ENCODE assay signal across 8 cellular contexts in genomic region chr9:121545875-121546423, GRCh38. TPM values are rescaled to one million over a fixed set of nuclear protein-coding genes. Genes with fewer than 3 reads are reported as not detected.
A peak's percentile ranks its signal among the peaks of the same experiment; 100 is the strongest.
DNase-seq lines count a peak whose midpoint lies in the region; ATAC-seq, FAIRE-seq and TF ChIP-seq lines count a peak whose summit lies in the region.

No MANE protein-coding gene starts in this region.

- peak; percentile 95 for TF ChIP-seq CTCF in 22Rv1 (IDR thresholded peaks at IDR 0.05)
- TF ChIP-seq CTCF in HepG2 (CRISPR knock-in tag; IDR thresholded peaks at IDR 0.05) = peak; percentile 99

- H3K79me2 ChIP-seq in HepG2 (ENCODE audit: insufficient read depth, low read length) = no peaks in the 10 kb centered on the region

- H3K9me3 ChIP-seq in HepG2 (ENCODE audit: low read length) = no peaks in the 10 kb centered on the region

- peak; percentile 96 for TF ChIP-seq RAD21 in HepG2 (CRISPR knock-in tag; IDR thresholded peaks at IDR 0.05)

- CTCF ChIA-PET in HepG2 (lab: Yijun Ruan, JAX; ENCODE audit: low intra/inter-chr PET ratio, low total read pairs) = interaction anchor here (2.2 kb wide), 1 partner anchor 138 kb away, joined by 8 read pairs; no protein-coding TSS in a partner anchor

- H4K20me1 ChIP-seq in HepG2 (ENCODE audit: insufficient read depth, low read length) = no peaks in the 10 kb centered on the region

- no peak overlapping the region for H2AFZ ChIP-seq in HepG2 (ENCODE audit: low read length)

- peaks cover 0 to 5% of the 10 kb centered on the region in 2 experiments; a peak in 1 of 5 replicates for H3K27me3 ChIP-seq in HepG2 (ENCODE audit: control insufficient read depth in 1 of 2, insufficient read depth in 2 of 2, low read length in 2 of 2)

- peak; percentile 72 for ATAC-seq in HG03135 (IDR thresholded peaks at IDR 0.05; ENCODE audit: unreplicated experiment)
- peak; percentile 64 to 82 for ATAC-seq in activated CD4-positive, CD25-positive, alpha-beta regulatory T cell treated with anti-CD3 and anti-CD28 coated beads, Interleukin-2, amount 50 U/mL, for 24 hours
- ATAC-seq in HepG2 = peak; percentile 98

- peak overlapping the region; percentile 63 for H3K4me2 ChIP-seq in HepG2 (ENCODE audit: low read depth, low read length)

- in situ Hi-C loops in HepG2 (cut with HindIII; ENCODE audit: extremely low pct_ligation_motif_present, low pct_unique_long_range_greater_than_20kb) = loop anchor here (5.0 to 10.0 kb wide), 3 partner anchors 141 to 446 kb away; no protein-coding TSS in a partner anchor

- intact Hi-C loops in HepG2 (cut with micrococcal nuclease; ENCODE audit: unreplicated experiment) = loop anchor here (2.0 to 5.0 kb wide), 5 partner anchors 66 to 445 kb away; no protein-coding TSS in a partner anchor

- FAIRE-seq in GM12892 (lab: Jason Lieb, UNC) = peak; percentile 33
- FAIRE-seq in HepG2 (lab: Jason Lieb, UNC) = peak; percentile 60

- H3K27ac ChIP-seq in 22Rv1 = peak overlapping the region; percentile 36
- H3K27ac ChIP-seq in HepG2 (ENCODE audit: extremely low read length, insufficient read depth, low read length) = no peak overlapping the region

- DNase-seq in GM12892 (ENCODE audit: insufficient read length) = peak; percentile 92
- DNase-seq in NCI-H2227 treated with DMSO at 0.1 percent for 48 hours (lab: John Stamatoyannopoulos, UW) = peak; percentile 66
- DNase-seq in cerebellum (ENCODE audit: low spot score) = peak; percentile 92
- DNase-seq in HepG2 (ENCODE audit: low spot score) = peak; percentile 89
- peak; percentile 65 for DNase-seq in stimulated activated CD4-positive, alpha-beta T cell treated with anti-CD3 and anti-CD28 coated beads, Interleukin-4, amount 100 ng/mL, for 1 hour

- H3K4me1 ChIP-seq in HepG2 (ENCODE audit: insufficient read depth, low read length) = 0 out of 2 replicates have a peak, but pooled peaks cover 13% of the 10 kb centered on the region

- POLR2A ChIA-PET in HepG2 (lab: Yijun Ruan, JAX) = no interaction called here

- TF ChIP-seq POLR2A in GM12892 (IDR thresholded peaks at IDR 0.05; ENCODE audit: low read depth, low read length) (no peak), HepG2 (IDR thresholded peaks at IDR 0.05; ENCODE audit: insufficient read depth in 1 of 2, low read depth in 2 of 2, low read length in 2 of 2) (no peak)

- 0% methylated on average over 2 of the region's 27 CpGs for WGBS in HepG2 (ENCODE audit: low lambda C conversion rate)

- H3K9ac ChIP-seq in HepG2 (ENCODE audit: insufficient read depth, low read depth, low read length) = 0 out of 2 replicates have a peak overlapping the region, but pooled peaks have one; percentile 17

- peak overlapping the region in 2 of 3 experiments; percentile 16 to 36; a peak in 2 of 6 replicates for H3K4me3 ChIP-seq in HepG2 (replicated peaks in 1 of 3; ENCODE audit: insufficient read depth in 1 of 3, low read depth in 2 of 3, low read length in 3 of 3)

- no TSS peak for BruUV-seq in HepG2 (replicated peaks; lab: Mats Ljungman, UMichigan)

- TF ChIP-seq EP300 in HepG2 (IDR thresholded peaks at IDR 0.05; ENCODE audit: low read depth in 2 of 2, low read length in 2 of 2) (no peak), HepG2 (CRISPR knock-in tag; IDR thresholded peaks at IDR 0.05; ENCODE audit: borderline replicate concordance) (no peak)

- H3K36me3 ChIP-seq in HepG2 (replicated peaks in 1 of 2; ENCODE audit: control insufficient read depth in 1 of 2, insufficient read depth in 2 of 2, low read length in 2 of 2) = no peaks in the 10 kb centered on the region

TF ChIP-seq in HepG2, 621 proteins besides CTCF, POLR2A, EP300 and RAD21 (continues in another document):
- no peak for TF ChIP-seq GPN1 (CRISPR knock-in tag; IDR thresholded peaks at IDR 0.05; ENCODE audit: borderline replicate concordance)
- TF ChIP-seq ZNF331 (CRISPR knock-in tag; IDR thresholded peaks at IDR 0.05) = peak; percentile 53; the same call in 1 of the 2 replicates
- peak in 1 of 2 experiments; percentile 63; a peak in 1 of 4 replicates for TF ChIP-seq KLF16 (CRISPR knock-in tag; IDR thresholded peaks at IDR 0.05)
- TF ChIP-seq ZNF142 (CRISPR knock-in tag; IDR thresholded peaks at IDR 0.05) = 0 out of 2 replicates have a peak, but pooled peaks have one; percentile 45
- TF ChIP-seq HIVEP1 (CRISPR knock-in tag; IDR thresholded peaks at IDR 0.05) = peak; percentile 23; the same call in 1 of the 2 replicates

RNA-seq across cellular contexts. Expression of gene GGTA1, which starts 46.3 kb away (rescaled TPM):
- not detected for polyA plus RNA-seq in GM12892 (2012; ENCODE audit: missing spikeins)
- total RNA-seq in cerebellum = 1.5 TPM
- not detected in 2 replicates for total RNA-seq in HepG2 (2016; rRNA removed; fragmentation: Illumina TruSeq; extraction: Trizol)
- not detected in 2 replicates for total RNA-seq in HepG2 (2016; cell fraction: cytosol; rRNA removed; fragmentation: Illumina TruSeq; extraction: Trizol; ENCODE audit: low read depth)
- not detected in 2 replicates for total RNA-seq in HepG2 (2016; cell fraction: insoluble cytoplasmic fraction; rRNA removed; fragmentation: Illumina TruSeq; extraction: Trizol)
- not detected in 2 replicates for total RNA-seq in HepG2 (2016; cell fraction: membrane; rRNA removed; fragmentation: Illumina TruSeq; extraction: Trizol)
- not detected in 2 replicates for total RNA-seq in HepG2 (2016; cell fraction: nucleus; rRNA removed; fragmentation: Illumina TruSeq; extraction: Trizol)
- not detected in 2 replicates for polyA plus RNA-seq in HepG2 (2011; rRNA removed)
- polyA plus RNA-seq in HepG2 (2011; cell fraction: cytosol; rRNA removed) = not detected in 2 replicates
- polyA plus RNA-seq in HepG2 (2011; cell fraction: nucleus; rRNA removed) = not detected in 2 replicates
- not detected in 2 replicates for polyA plus RNA-seq in HepG2 (2012)
- not detected in 2 replicates for polyA plus RNA-seq in HepG2 (2016; cell fraction: cytosol; fragmentation: Illumina TruSeq; extraction: Trizol; ENCODE audit: low read depth)
- not detected in 2 replicates for polyA plus RNA-seq in HepG2 (2016; cell fraction: insoluble cytoplasmic fraction; fragmentation: Illumina TruSeq; extraction: Trizol; ENCODE audit: low read depth)
- not detected in 2 replicates for polyA plus RNA-seq in HepG2 (2016; cell fraction: membrane; fragmentation: Illumina TruSeq; extraction: Trizol; ENCODE audit: low read depth)
- polyA plus RNA-seq in HepG2 (2016; cell fraction: nucleus; fragmentation: Illumina TruSeq; extraction: Trizol; ENCODE audit: insufficient read depth, low read depth) = not detected in 2 replicates
- polyA minus RNA-seq in HepG2 (2011; rRNA and poly(A)+ RNA removed; ENCODE audit: low replicate concordance) = not detected in 2 replicates
- not detected in 2 replicates for polyA minus RNA-seq in HepG2 (2011; cell fraction: cytosol; rRNA and poly(A)+ RNA removed)
- not detected in 2 replicates for polyA minus RNA-seq in HepG2 (2011; cell fraction: nucleus; rRNA and poly(A)+ RNA removed)
